Comparison of ENCODE assay signal across 1 cellular context in the genomic region with DNA sequence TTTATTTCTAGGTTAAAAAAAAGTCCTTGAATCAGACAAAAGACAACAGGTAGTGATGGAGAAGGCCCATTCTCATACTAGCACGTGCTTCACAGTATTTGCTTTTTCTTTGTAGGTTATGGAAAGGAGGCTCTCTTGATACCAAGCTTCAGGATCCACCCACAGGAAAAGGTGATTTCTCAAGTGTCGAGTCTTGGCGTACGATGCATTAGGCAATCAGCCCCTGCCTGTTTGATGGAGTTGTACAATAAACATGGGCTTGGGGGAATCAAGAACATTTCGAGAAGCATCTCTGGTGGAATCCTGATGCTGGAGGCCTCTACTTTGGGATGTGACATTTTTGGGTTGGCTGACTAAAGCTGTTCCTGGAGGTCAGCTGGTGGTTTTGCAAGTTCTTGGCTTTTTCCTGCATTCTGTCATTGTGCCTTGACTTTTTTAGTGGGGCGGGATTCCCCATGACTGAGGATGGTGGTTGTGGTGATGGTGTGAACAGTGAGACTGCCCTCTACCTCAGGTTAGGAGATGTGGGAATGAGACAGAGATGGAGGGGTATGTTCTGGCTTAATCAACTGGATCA.
TF ChIP-seq lines count a peak whose summit lies in the region.

No MANE protein-coding gene starts in this region.

TF ChIP-seq in GM12878, 131 proteins besides CTCF, POLR2A, EP300 and RAD21 (continued from another document):
- TF ChIP-seq, protein P1, sequence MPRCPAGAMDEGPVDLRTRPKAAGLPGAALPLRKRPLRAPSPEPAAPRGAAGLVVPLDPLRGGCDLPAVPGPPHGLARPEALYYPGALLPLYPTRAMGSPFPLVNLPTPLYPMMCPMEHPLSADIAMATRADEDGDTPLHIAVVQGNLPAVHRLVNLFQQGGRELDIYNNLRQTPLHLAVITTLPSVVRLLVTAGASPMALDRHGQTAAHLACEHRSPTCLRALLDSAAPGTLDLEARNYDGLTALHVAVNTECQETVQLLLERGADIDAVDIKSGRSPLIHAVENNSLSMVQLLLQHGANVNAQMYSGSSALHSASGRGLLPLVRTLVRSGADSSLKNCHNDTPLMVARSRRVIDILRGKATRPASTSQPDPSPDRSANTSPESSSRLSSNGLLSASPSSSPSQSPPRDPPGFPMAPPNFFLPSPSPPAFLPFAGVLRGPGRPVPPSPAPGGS (IDR thresholded peaks at IDR 0.05; ENCODE audit: borderline replicate concordance, insufficient read depth, low read depth, low read length, poor library complexity, severe bottlenecking), result no peak
- TF ChIP-seq RUNX3 (IDR thresholded peaks at IDR 0.05; ENCODE audit: low read length), result peak; percentile 79
- TF ChIP-seq EED (IDR thresholded peaks at IDR 0.05; ENCODE audit: low read depth), result 0 out of 2 replicates have a peak, but pooled peaks have one; percentile 35
- TF ChIP-seq, protein P2, sequence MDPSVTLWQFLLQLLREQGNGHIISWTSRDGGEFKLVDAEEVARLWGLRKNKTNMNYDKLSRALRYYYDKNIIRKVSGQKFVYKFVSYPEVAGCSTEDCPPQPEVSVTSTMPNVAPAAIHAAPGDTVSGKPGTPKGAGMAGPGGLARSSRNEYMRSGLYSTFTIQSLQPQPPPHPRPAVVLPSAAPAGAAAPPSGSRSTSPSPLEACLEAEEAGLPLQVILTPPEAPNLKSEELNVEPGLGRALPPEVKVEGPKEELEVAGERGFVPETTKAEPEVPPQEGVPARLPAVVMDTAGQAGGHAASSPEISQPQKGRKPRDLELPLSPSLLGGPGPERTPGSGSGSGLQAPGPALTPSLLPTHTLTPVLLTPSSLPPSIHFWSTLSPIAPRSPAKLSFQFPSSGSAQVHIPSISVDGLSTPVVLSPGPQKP (IDR thresholded peaks at IDR 0.05; ENCODE audit: low read depth, low read length), result no peak
- TF ChIP-seq ZNF274 (IDR thresholded peaks at IDR 0.05; ENCODE audit: insufficient read depth, insufficient read length), result no peak
- TF ChIP-seq, protein P3, sequence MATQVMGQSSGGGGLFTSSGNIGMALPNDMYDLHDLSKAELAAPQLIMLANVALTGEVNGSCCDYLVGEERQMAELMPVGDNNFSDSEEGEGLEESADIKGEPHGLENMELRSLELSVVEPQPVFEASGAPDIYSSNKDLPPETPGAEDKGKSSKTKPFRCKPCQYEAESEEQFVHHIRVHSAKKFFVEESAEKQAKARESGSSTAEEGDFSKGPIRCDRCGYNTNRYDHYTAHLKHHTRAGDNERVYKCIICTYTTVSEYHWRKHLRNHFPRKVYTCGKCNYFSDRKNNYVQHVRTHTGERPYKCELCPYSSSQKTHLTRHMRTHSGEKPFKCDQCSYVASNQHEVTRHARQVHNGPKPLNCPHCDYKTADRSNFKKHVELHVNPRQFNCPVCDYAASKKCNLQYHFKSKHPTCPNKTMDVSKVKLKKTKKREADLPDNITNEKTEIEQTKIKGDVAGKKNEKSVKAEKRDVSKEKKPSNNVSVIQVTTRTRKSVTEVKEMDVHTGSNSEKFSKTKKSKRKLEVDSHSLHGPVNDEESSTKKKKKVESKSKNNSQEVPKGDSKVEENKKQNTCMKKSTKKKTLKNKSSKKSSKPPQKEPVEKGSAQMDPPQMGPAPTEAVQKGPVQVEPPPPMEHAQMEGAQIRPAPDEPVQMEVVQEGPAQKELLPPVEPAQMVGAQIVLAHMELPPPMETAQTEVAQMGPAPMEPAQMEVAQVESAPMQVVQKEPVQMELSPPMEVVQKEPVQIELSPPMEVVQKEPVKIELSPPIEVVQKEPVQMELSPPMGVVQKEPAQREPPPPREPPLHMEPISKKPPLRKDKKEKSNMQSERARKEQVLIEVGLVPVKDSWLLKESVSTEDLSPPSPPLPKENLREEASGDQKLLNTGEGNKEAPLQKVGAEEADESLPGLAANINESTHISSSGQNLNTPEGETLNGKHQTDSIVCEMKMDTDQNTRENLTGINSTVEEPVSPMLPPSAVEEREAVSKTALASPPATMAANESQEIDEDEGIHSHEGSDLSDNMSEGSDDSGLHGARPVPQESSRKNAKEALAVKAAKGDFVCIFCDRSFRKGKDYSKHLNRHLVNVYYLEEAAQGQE (IDR thresholded peaks at IDR 0.05; ENCODE audit: low read depth, low read length), result no peak
- TF ChIP-seq EGR1 (IDR thresholded peaks at IDR 0.05; ENCODE audit: borderline replicate concordance in 1 of 2, low read depth in 2 of 2, low read length in 2 of 2), result no peak
- no peak for TF ChIP-seq NRF1 (conservative IDR thresholded peaks at IDR 0.05; ENCODE audit: low read depth, low read length)
- no peak for TF ChIP-seq STAT3 (IDR thresholded peaks at IDR 0.05; ENCODE audit: low read depth, low read length)
- peak; percentile 21; the same call in 1 of the 2 replicates for TF ChIP-seq NFIC (IDR thresholded peaks at IDR 0.05; ENCODE audit: low read depth, low read length)
